In the genomic region with DNA sequence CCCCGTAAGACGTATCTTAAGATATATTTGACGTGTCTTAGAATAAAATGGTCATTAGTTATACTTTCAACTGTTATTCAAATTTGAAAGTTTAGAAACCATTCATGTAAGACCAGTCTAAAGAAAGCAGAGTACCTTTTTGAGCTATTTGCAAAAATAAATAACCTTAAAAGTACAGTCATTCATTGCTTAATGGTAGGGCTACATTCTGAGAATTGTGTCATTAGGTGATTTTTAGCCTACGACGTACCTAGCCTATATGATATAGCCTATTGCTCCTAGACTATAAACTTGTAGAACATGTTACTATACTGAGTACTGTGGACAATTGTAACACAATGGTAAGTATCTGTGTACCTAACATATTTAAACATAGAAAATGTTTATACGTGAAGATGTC, we compare ENCODE assay signal across 30 cellular contexts.
DNase-seq lines count a peak whose midpoint lies in the region; ATAC-seq and TF ChIP-seq lines count a peak whose summit lies in the region.
"Had no signal": no experiment of that assay in that cellular context is flagged by ENCODE, and none has a peak within 500 bp of the region (broad histone marks: within the 10 kb centered on the region; RNA-seq: fewer than 3 reads in every experiment).

No MANE protein-coding gene starts in this region.

- H3K27ac ChIP-seq in DOHH2 (ENCODE audit: low read depth, low read length) = peak overlapping the region; percentile 88
- no peak overlapping the region for H3K27ac ChIP-seq in mesendoderm (ENCODE audit: low read depth, low read length)
- H3K27ac ChIP-seq in CD8-positive, alpha-beta T cell (ENCODE audit: low read depth, low read length) = no peak overlapping the region
- no peak overlapping the region for H3K27ac ChIP-seq in spleen
- H3K27ac ChIP-seq: 22Rv1, C4-2B, GM23248, SJCRH30 had no signal

- no peak overlapping the region for H3K9ac ChIP-seq in mesendoderm (ENCODE audit: low read length)
- H3K9ac ChIP-seq: GM23248 had no signal

- H3K27me3 Mint-ChIP-seq in CD8-positive, alpha-beta T cell (ENCODE audit: low read depth) = no peaks in the 10 kb centered on the region
- H3K27me3 Mint-ChIP-seq: B cell; CD8-positive, alpha-beta memory T cell had no signal

- no peaks in the 10 kb centered on the region for H4K20me1 ChIP-seq in DOHH2 (ENCODE audit: control insufficient read depth, insufficient read depth, low read depth, low read length)

- no peak overlapping the region for H3K4ac ChIP-seq in mesendoderm (ENCODE audit: low read depth, low read length)

- no peak overlapping the region for H3K27ac Mint-ChIP-seq in CD8-positive, alpha-beta T cell
- H3K27ac Mint-ChIP-seq: HFFc6 had no signal

- H2AK5ac ChIP-seq in mesendoderm (ENCODE audit: low read length) = no peak overlapping the region

- no peak overlapping the region for H4K5ac ChIP-seq in mesendoderm (ENCODE audit: low read length)

- CTCF ChIA-PET in CD8-positive, alpha-beta T cell (lab: Charles Lee) = interaction anchor here (0.6 kb wide), 1 partner anchor 31 kb away, joined by 3 read pairs; no protein-coding TSS in a partner anchor

- no peak overlapping the region for H2BK5ac ChIP-seq in mesendoderm (ENCODE audit: low read length)

- H2BK120ac ChIP-seq in mesendoderm (ENCODE audit: low read depth, low read length) = no peak overlapping the region

- no peak overlapping the region for H2BK15ac ChIP-seq in mesendoderm (replicated peaks; ENCODE audit: low read depth)

- H4K8ac ChIP-seq in mesendoderm (ENCODE audit: low read depth, low read length) = no peak overlapping the region

- H3K56ac ChIP-seq in mesendoderm (ENCODE audit: low read length) = no peak overlapping the region

- no peaks in the 10 kb centered on the region for H3K27me3 ChIP-seq in DOHH2 (ENCODE audit: control insufficient read depth, low read length)
- H3K27me3 ChIP-seq in H7 (ENCODE audit: control insufficient read depth, insufficient read depth, low read length) = no peaks in the 10 kb centered on the region
- no peaks in the 10 kb centered on the region for H3K27me3 ChIP-seq in mesendoderm (ENCODE audit: insufficient read depth, low read length, poor library complexity)
- H3K27me3 ChIP-seq in CD8-positive, alpha-beta T cell (ENCODE audit: insufficient read depth, low read length) = no peaks in the 10 kb centered on the region
- H3K27me3 ChIP-seq in spleen (replicated peaks in 1 of 7) = no peaks in the 10 kb centered on the region
- H3K27me3 ChIP-seq: MG63, SJCRH30 had no signal

- H3K4me1 Mint-ChIP-seq in CD8-positive, alpha-beta T cell (ENCODE audit: low read depth) = peaks cover 6% of the 10 kb centered on the region

- no peak for DNase-seq in H7
- no peak for DNase-seq in mesendoderm
- DNase-seq in CD8-positive, alpha-beta T cell = no peak
- DNase-seq in spleen = no peak
- DNase-seq: CD8-positive, alpha-beta memory T cell; DMS 273 treated with DMSO at 0.1 percent for 48 hours; DMS79 treated with DMSO at 0.1 percent for 48 hours; GM23248; HFFc6; KBM-7; MG63; NCI-H1105 treated with DMSO at 0.1 percent for 48 hours; NCI-H146; NCI-H1930; NCI-H2107; NCI-H82; NK-92 treated with Interleukin-12 subunit alpha and Interleukin-12 subunit beta, amount 100 ng/mL, for 24 hours; PC-3; SJCRH30; T-helper 2 cell had no signal

- no peaks in the 10 kb centered on the region for H3K79me1 ChIP-seq in mesendoderm (ENCODE audit: low read length)

- H3K23ac ChIP-seq in mesendoderm (ENCODE audit: low read length) = no peak overlapping the region

- intact Hi-C loops in CD8-positive, alpha-beta T cell (cut with DNase I, micrococcal nuclease) = no loop called here
- intact Hi-C loops in spleen (cut with DNase I; ENCODE audit: low total_unique reads) = no loop called here

- H3K9me3 ChIP-seq in DOHH2 (ENCODE audit: control insufficient read depth, insufficient read depth, low read length) (no peaks in the 10 kb centered on the region), spleen (no peaks in the 10 kb centered on the region)
- H3K9me3 ChIP-seq in CD8-positive, alpha-beta T cell (ENCODE audit: low read length) = no peaks in the 10 kb centered on the region
- H3K9me3 ChIP-seq: HAP-1, MG63, SJCRH30 had no signal

- H3K4me3 ChIP-seq in DOHH2 (ENCODE audit: low read length) (peak overlapping the region; percentile 38), H7 (ENCODE audit: insufficient read depth, low read depth, low read length) (no peak overlapping the region), mesendoderm (ENCODE audit: low read length) (no peak overlapping the region), spleen (no peak overlapping the region)
- H3K4me3 ChIP-seq in CD8-positive, alpha-beta T cell (ENCODE audit: low read depth, low read length) = no peak overlapping the region
- H3K4me3 ChIP-seq: GM23248, HAP-1, MG63, SJCRH30 had no signal

- H3K4me1 ChIP-seq in DOHH2 (ENCODE audit: control insufficient read depth, low read length) = peaks cover 71% of the 10 kb centered on the region
- H3K4me1 ChIP-seq in mesendoderm (ENCODE audit: control insufficient read depth, low read depth, low read length) = no peaks in the 10 kb centered on the region
- no peaks in the 10 kb centered on the region for H3K4me1 ChIP-seq in CD8-positive, alpha-beta T cell (ENCODE audit: insufficient read depth, low read length)
- peaks cover 0 to 6% (median 0%) of the 10 kb centered on the region in 6 donors for H3K4me1 ChIP-seq in spleen
- H3K4me1 ChIP-seq: HAP-1, SJCRH30 had no signal

- H3K36me3 ChIP-seq in DOHH2 (ENCODE audit: control insufficient read depth, low read length) = peaks cover 16% of the 10 kb centered on the region
- no peaks in the 10 kb centered on the region for H3K36me3 ChIP-seq in H7 (replicated peaks; ENCODE audit: control insufficient read depth, insufficient read depth, low read length)
- no peaks in the 10 kb centered on the region for H3K36me3 ChIP-seq in mesendoderm (ENCODE audit: control insufficient read depth, insufficient read depth, low read length)
- no peaks in the 10 kb centered on the region for H3K36me3 ChIP-seq in CD8-positive, alpha-beta T cell (ENCODE audit: insufficient read depth, low read length)
- peaks cover 0 to 63% (median 4%) of the 10 kb centered on the region in 6 donors for H3K36me3 ChIP-seq in spleen
- H3K36me3 ChIP-seq: HAP-1, MG63, SJCRH30 had no signal

- ATAC-seq in GM18907 (IDR thresholded peaks at IDR 0.05; ENCODE audit: unreplicated experiment) = peak; percentile 55
- ATAC-seq in GM21786 (IDR thresholded peaks at IDR 0.05; ENCODE audit: unreplicated experiment) = peak; percentile 41
- ATAC-seq in HG03571 (IDR thresholded peaks at IDR 0.05; ENCODE audit: unreplicated experiment) = peak; percentile 61
- ATAC-seq in CD8-positive, alpha-beta T cell = no peak
- ATAC-seq: PC-3, Right ventricle myocardium inferior, SK-N-SH treated with all-trans-retinoic acid at 6 μM for 48 hours had no signal

- H3K9me3 Mint-ChIP-seq in CD8-positive, alpha-beta T cell = no peaks in the 10 kb centered on the region
- H3K9me3 Mint-ChIP-seq: CD8-positive, alpha-beta memory T cell; HFFc6 had no signal

- no peaks in the 10 kb centered on the region for H3K9me2 ChIP-seq in DOHH2 (replicated peaks; ENCODE audit: control insufficient read depth, low read length)

- no peak for TF ChIP-seq POLR2A in spleen (IDR thresholded peaks at IDR 0.05)

- peaks cover 21% of the 10 kb centered on the region for H3F3A ChIP-seq in DOHH2 (ENCODE audit: control insufficient read depth, insufficient read depth)

- no peak overlapping the region for H3K18ac ChIP-seq in mesendoderm (ENCODE audit: low read length)

- POLR2A ChIA-PET in CD8-positive, alpha-beta T cell (lab: Charles Lee) = no interaction called here

- no peak overlapping the region for H3K4me3 Mint-ChIP-seq in CD8-positive, alpha-beta T cell
- H3K4me3 Mint-ChIP-seq: B cell; CD8-positive, alpha-beta memory T cell; HFFc6 had no signal

- H3K4me2 ChIP-seq in DOHH2 (ENCODE audit: low read length) = peak overlapping the region; percentile 60
- H3K4me2 ChIP-seq in mesendoderm (ENCODE audit: low read length) = no peak overlapping the region

- H3K36me3 Mint-ChIP-seq in CD8-positive, alpha-beta T cell = peaks cover 53% of the 10 kb centered on the region

- H3K79me2 ChIP-seq in DOHH2 (ENCODE audit: control insufficient read depth, low read length) = no peaks in the 10 kb centered on the region
- H3K79me2 ChIP-seq in mesendoderm (ENCODE audit: control insufficient read depth, insufficient read depth, low read length) = no peaks in the 10 kb centered on the region

- WGBS in mesendoderm (ENCODE audit: extremely low coverage, insufficient coverage, low lambda C conversion rate) = no CpG with 5 or more reads among the region's 6 CpGs
- 87 to 95% (median 93%) methylated on average over 6 of the region's 6 CpGs for WGBS in spleen, 5 donors

- TF ChIP-seq CTCF in DOHH2 (IDR thresholded peaks at IDR 0.05; ENCODE audit: low read depth, low read length, poor library complexity, severe bottlenecking) = no peak
- TF ChIP-seq CTCF in CD8-positive, alpha-beta T cell (IDR thresholded peaks at IDR 0.05) = no peak
- no peak for TF ChIP-seq CTCF in spleen (IDR thresholded peaks at IDR 0.05 in 8 of 11, conservative IDR thresholded peaks at IDR 0.05 in 3 of 11)
